Comparison of ENCODE assay signal across 8 cellular contexts in the genomic region with DNA sequence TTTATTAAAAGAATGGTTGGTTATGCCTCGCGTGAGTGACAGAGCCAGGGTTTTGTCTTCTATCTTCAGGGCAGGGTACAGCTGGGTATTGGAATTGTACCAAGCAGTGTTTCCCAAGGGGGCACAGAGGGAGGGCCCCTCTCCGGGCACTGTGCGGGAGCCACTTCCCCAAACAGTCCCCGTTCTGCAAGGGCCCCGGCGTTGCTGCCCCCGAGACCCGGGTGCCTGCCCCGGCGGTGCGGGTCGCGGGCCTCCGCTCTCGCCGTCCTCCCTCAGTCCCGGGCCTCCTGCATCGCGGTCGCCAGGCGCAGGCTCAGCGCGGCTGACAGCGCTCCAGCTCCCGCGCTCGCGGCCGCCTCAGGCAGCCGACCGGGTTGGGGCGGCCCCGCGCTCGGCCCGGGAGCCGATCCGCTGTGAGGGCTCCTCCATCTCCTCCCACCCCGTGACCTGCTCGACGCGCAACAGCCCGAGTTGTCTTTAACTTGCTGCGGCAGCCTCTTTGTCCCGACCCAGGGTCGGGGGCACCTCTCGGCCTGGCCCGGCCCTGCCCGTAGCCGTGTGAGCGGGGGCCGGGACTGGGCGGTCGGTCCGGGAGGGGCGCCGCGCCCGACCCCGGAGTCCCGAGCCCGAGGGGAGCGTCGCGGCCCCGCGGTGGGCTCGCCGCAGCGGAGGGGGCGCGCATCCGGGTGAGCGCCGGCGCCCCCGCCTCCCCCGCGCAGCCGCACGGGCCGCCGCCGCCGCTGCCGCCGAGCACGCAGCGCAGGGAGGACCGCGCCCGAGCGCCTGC. TPM values are rescaled to one million over a fixed set of nuclear protein-coding genes. Genes with fewer than 3 reads are reported as not detected.
DNase-seq lines count a peak whose midpoint lies in the region; ATAC-seq, FAIRE-seq and TF ChIP-seq lines count a peak whose summit lies in the region.

No MANE protein-coding gene starts in this region.

- H3K27ac ChIP-seq in DND-41 (ENCODE audit: low read length) (peak overlapping the region; percentile 77), gastrocnemius medialis (peak overlapping the region; percentile 87 to 97 (median 95))

- H3K36me3 ChIP-seq in DND-41 (ENCODE audit: insufficient read depth, low read length), result 0 out of 2 replicates have a peak, but pooled peaks cover 3% of the 10 kb centered on the region
- H3K36me3 ChIP-seq in gastrocnemius medialis, result no peaks in the 10 kb centered on the region

- FAIRE-seq in GM19239 (lab: Jason Lieb, UNC), result no peak

- H3K4me3 ChIP-seq in DND-41 (ENCODE audit: low read depth in 1 of 2, low read length in 2 of 2) (peak overlapping the region; percentile 78 to 80), astrocyte of the spinal cord (ENCODE audit: low read depth, low read length) (peak overlapping the region; percentile 55), iPS-11a (ENCODE audit: low read depth, low read length) (peak overlapping the region; percentile 72), gastrocnemius medialis (peak overlapping the region; percentile 63 to 90 (median 82))

- no peak for TF ChIP-seq RAD21 in Ishikawa (IDR thresholded peaks at IDR 0.05; ENCODE audit: low read depth)

- no peak for TF ChIP-seq EP300 in Ishikawa (IDR thresholded peaks at IDR 0.05; ENCODE audit: borderline replicate concordance)

- DNase-seq in DND-41 (peak; percentile 64), T-helper 2 cell (peak; percentile 20 to 68 (median 33)), astrocyte of the spinal cord (ENCODE audit: low read depth, low spot score) (peak; percentile 38), gastrocnemius medialis (peak; percentile 40 to 61), GM19239 (ENCODE audit: insufficient read length, low spot score) (no peak)

- in situ Hi-C loops in astrocyte of the spinal cord (cut with HindIII; ENCODE audit: low sequenced_read_pairs), result no loop called here
- in situ Hi-C loops in gastrocnemius medialis (cut with MboI; ENCODE audit: low sequenced_read_pairs in 4 of 4), result loop anchor here in 1 of 4 donors (10.0 to 25.0 kb wide), 2 partner anchors 86 to 381 kb away; a partner anchor contains a TSS

- peak overlapping the region; percentile 88 for H3K4me2 ChIP-seq in DND-41 (ENCODE audit: insufficient read depth, low read length)

- H3K79me2 ChIP-seq in DND-41 (ENCODE audit: insufficient read depth, low read length), result peaks cover 38% of the 10 kb centered on the region

- ATAC-seq in DND-41 (ENCODE audit: insufficient read depth, low read depth), result peak; percentile 85
- peak; percentile 44 for ATAC-seq in GM21390 (IDR thresholded peaks at IDR 0.05; ENCODE audit: unreplicated experiment)
- ATAC-seq in gastrocnemius medialis, result peak; percentile 80

- H3K27me3 ChIP-seq in DND-41 (ENCODE audit: insufficient read depth, low read length, poor library complexity), result peaks cover 8% of the 10 kb centered on the region
- H3K27me3 ChIP-seq in gastrocnemius medialis, result no peaks in the 10 kb centered on the region

- intact Hi-C loops in gastrocnemius medialis (cut with DNase I; ENCODE audit: low total_unique reads), result loop anchor here (1.0 to 10.0 kb wide), 5 partner anchors 36 to 394 kb away; a partner anchor contains a TSS

- H2AFZ ChIP-seq in DND-41 (ENCODE audit: low read depth, low read length), result peak overlapping the region; percentile 86

- TF ChIP-seq CTCF in DND-41 (IDR thresholded peaks at IDR 0.05; ENCODE audit: borderline replicate concordance, extremely low read depth, low read length, poor library complexity, severe bottlenecking), result no peak
- no peak for TF ChIP-seq CTCF in astrocyte of the spinal cord (IDR thresholded peaks at IDR 0.05; ENCODE audit: low read depth, low read length)
- TF ChIP-seq CTCF in gastrocnemius medialis (IDR thresholded peaks at IDR 0.05 in 4 of 5, conservative IDR thresholded peaks at IDR 0.05 in 1 of 5), result no peak

- peaks cover 13% of the 10 kb centered on the region; the same call in 1 of the 2 replicates for H4K20me1 ChIP-seq in DND-41 (ENCODE audit: insufficient read depth, low read length)

- H3K4me1 ChIP-seq in DND-41 (ENCODE audit: insufficient read depth, low read length) (peaks cover 28% of the 10 kb centered on the region), gastrocnemius medialis (peaks cover 19 to 24% of the 10 kb centered on the region in 2 donors)

- TF ChIP-seq POLR2A in gastrocnemius medialis (IDR thresholded peaks at IDR 0.05), result peak; percentile 32 to 41

- peak overlapping the region; percentile 88 for H3K9ac ChIP-seq in DND-41 (ENCODE audit: low read depth, low read length)

- peaks cover 11% of the 10 kb centered on the region for H3K9me3 ChIP-seq in DND-41 (ENCODE audit: insufficient read depth, low read length, severe bottlenecking)
- H3K9me3 ChIP-seq in gastrocnemius medialis, result no peaks in the 10 kb centered on the region

TF ChIP-seq in Ishikawa, 13 proteins besides CTCF, POLR2A, EP300 and RAD21:
- no peak; the same call in 1 of the 2 replicates for TF ChIP-seq TAF1 (IDR thresholded peaks at IDR 0.05; ENCODE audit: low read depth)
- TF ChIP-seq, protein P1, sequence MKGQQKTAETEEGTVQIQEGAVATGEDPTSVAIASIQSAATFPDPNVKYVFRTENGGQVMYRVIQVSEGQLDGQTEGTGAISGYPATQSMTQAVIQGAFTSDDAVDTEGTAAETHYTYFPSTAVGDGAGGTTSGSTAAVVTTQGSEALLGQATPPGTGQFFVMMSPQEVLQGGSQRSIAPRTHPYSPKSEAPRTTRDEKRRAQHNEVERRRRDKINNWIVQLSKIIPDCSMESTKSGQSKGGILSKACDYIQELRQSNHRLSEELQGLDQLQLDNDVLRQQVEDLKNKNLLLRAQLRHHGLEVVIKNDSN (IDR thresholded peaks at IDR 0.05), result peak; percentile 53; the same call in 1 of the 2 replicates
- TF ChIP-seq, protein P2, sequence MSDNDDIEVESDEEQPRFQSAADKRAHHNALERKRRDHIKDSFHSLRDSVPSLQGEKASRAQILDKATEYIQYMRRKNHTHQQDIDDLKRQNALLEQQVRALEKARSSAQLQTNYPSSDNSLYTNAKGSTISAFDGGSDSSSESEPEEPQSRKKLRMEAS (IDR thresholded peaks at IDR 0.05), result no peak
- TF ChIP-seq EGR1 (IDR thresholded peaks at IDR 0.05), result no peak
- TF ChIP-seq TCF12 (IDR thresholded peaks at IDR 0.05; ENCODE audit: low read depth), result no peak
- TF ChIP-seq NFIC (IDR thresholded peaks at IDR 0.05), result no peak
- TF ChIP-seq ZBTB7A (IDR thresholded peaks at IDR 0.05; ENCODE audit: low read depth), result peak; percentile 39; the same call in 1 of the 2 replicates
- TF ChIP-seq YY1 (IDR thresholded peaks at IDR 0.05; ENCODE audit: low read depth), result no peak
- TF ChIP-seq, protein P3, sequence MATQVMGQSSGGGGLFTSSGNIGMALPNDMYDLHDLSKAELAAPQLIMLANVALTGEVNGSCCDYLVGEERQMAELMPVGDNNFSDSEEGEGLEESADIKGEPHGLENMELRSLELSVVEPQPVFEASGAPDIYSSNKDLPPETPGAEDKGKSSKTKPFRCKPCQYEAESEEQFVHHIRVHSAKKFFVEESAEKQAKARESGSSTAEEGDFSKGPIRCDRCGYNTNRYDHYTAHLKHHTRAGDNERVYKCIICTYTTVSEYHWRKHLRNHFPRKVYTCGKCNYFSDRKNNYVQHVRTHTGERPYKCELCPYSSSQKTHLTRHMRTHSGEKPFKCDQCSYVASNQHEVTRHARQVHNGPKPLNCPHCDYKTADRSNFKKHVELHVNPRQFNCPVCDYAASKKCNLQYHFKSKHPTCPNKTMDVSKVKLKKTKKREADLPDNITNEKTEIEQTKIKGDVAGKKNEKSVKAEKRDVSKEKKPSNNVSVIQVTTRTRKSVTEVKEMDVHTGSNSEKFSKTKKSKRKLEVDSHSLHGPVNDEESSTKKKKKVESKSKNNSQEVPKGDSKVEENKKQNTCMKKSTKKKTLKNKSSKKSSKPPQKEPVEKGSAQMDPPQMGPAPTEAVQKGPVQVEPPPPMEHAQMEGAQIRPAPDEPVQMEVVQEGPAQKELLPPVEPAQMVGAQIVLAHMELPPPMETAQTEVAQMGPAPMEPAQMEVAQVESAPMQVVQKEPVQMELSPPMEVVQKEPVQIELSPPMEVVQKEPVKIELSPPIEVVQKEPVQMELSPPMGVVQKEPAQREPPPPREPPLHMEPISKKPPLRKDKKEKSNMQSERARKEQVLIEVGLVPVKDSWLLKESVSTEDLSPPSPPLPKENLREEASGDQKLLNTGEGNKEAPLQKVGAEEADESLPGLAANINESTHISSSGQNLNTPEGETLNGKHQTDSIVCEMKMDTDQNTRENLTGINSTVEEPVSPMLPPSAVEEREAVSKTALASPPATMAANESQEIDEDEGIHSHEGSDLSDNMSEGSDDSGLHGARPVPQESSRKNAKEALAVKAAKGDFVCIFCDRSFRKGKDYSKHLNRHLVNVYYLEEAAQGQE (IDR thresholded peaks at IDR 0.05; ENCODE audit: low read depth), result no peak
- no peak for TF ChIP-seq CREB1 (IDR thresholded peaks at IDR 0.05; ENCODE audit: low read depth)

RNA-seq across cellular contexts. Expression of a gene that starts 0.6 kb away (rescaled TPM):
- 10 to 100 TPM; 40.2 to 47.9 (median 45.0) TPM for total RNA-seq in gastrocnemius medialis
